21 cellular contexts compared by ENCODE assay signal in the genomic region with DNA sequence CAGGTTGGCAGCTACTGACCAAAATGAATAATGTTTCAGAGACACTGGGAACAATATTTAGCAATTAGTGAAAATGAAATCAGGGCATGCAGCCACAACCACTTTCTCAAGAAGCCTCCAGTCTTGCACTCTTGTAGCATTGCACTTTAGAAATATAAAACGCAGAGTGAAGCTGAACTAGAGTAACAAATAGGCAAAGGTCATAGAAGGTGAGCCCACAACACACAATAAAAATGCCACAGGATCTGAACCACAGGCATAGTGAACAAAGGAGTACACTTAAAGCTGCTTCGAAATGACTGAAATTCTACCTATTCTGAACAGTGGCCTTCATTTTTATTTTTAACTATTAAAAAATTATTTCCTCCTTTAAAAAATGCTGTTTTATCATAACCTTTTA. TPM values are rescaled to one million over a fixed set of nuclear protein-coding genes. Genes with fewer than 3 reads are reported as not detected.
DNase-seq lines count a peak whose midpoint lies in the region; ATAC-seq and TF ChIP-seq lines count a peak whose summit lies in the region.
"Had no signal": no experiment of that assay in that cellular context is flagged by ENCODE, and none has a peak within 500 bp of the region (broad histone marks: within the 10 kb centered on the region; RNA-seq: fewer than 3 reads in every experiment).

No MANE protein-coding gene starts in this region.

- H3K36me3 ChIP-seq in CD8-positive, alpha-beta memory T cell (ENCODE audit: insufficient read depth, low read length), result no peaks in the 10 kb centered on the region
- H3K36me3 ChIP-seq in Loucy (ENCODE audit: insufficient read depth, low read length), result no peaks in the 10 kb centered on the region
- H3K36me3 ChIP-seq in MG63, result no peaks in the 10 kb centered on the region
- no peaks in the 10 kb centered on the region for H3K36me3 ChIP-seq in SK-N-SH (replicated peaks in 1 of 2; ENCODE audit: control insufficient read depth in 1 of 2, insufficient read depth in 2 of 2, low read length in 1 of 2)
- H3K36me3 ChIP-seq: adrenal gland, prostate gland, tibial nerve had no signal

- no peaks in the 10 kb centered on the region for H3K9me2 ChIP-seq in Loucy (replicated peaks; ENCODE audit: low read depth, low read length)
- H3K9me2 ChIP-seq in SK-N-SH, result no peaks in the 10 kb centered on the region

- POLR2A ChIA-PET in CD8-positive, alpha-beta memory T cell (lab: Charles Lee), result interaction anchor here (0.5 to 1.5 kb wide), 4 partner anchors 24 to 1008 kb away, joined by 3 to 6 read pairs (median 4); a partner anchor contains a TSS
- POLR2A ChIA-PET in SK-N-SH (lab: Yijun Ruan, JAX), result interaction anchor here (1.6 kb wide), 1 partner anchor 211 kb away, joined by 5 read pairs; a partner anchor contains a TSS

- H3K4me1 Mint-ChIP-seq in CD8-positive, alpha-beta memory T cell, result peaks cover 16 to 23% (median 18%) of the 10 kb centered on the region in 3 donors
- H3K4me1 Mint-ChIP-seq in activated naive CD8-positive, alpha-beta T cell treated with anti-CD3 and anti-CD28 coated beads, Interleukin-2, amount 50 U/mL, for 24 hours, result peaks cover 25% of the 10 kb centered on the region

- H3K27me3 Mint-ChIP-seq in CD8-positive, alpha-beta memory T cell, result peaks cover 0 to 1% of the 10 kb centered on the region in 2 donors
- no peaks in the 10 kb centered on the region for H3K27me3 Mint-ChIP-seq in activated naive CD8-positive, alpha-beta T cell treated with anti-CD3 and anti-CD28 coated beads, Interleukin-2, amount 50 U/mL, for 24 hours
- H3K27me3 Mint-ChIP-seq: dendritic cell treated with granulocyte-macrophage colony-stimulating factor and Interleukin-4, amounts not matched to agents 40 ng/mL and 50 ng/mL, for 4 days; stimulated activated naive B cell treated with anti-CD40 and anti-IgM and Interleukin-4, amounts not matched to agents 10 μg/mL and 1 μg/mL and 100 μg/mL, for 72 hours had no signal

- H3K79me2 ChIP-seq in Loucy (ENCODE audit: insufficient read depth, low read length) (no peaks in the 10 kb centered on the region), SK-N-SH (ENCODE audit: insufficient read depth) (no peaks in the 10 kb centered on the region)

- H3K27me3 ChIP-seq in CD8-positive, alpha-beta memory T cell (ENCODE audit: insufficient read depth, low read length, poor library complexity, severe bottlenecking), result no peaks in the 10 kb centered on the region
- no peaks in the 10 kb centered on the region for H3K27me3 ChIP-seq in Loucy (ENCODE audit: insufficient read depth, low read length, poor library complexity, severe bottlenecking)
- no peaks in the 10 kb centered on the region for H3K27me3 ChIP-seq in MG63
- H3K27me3 ChIP-seq in SK-N-SH (ENCODE audit: insufficient read depth), result no peaks in the 10 kb centered on the region
- H3K27me3 ChIP-seq: adrenal gland, heart left ventricle, tibial nerve had no signal

- peak in 1 of 5 donors; percentile 28 for DNase-seq in CD8-positive, alpha-beta memory T cell
- DNase-seq in activated naive CD8-positive, alpha-beta T cell treated with anti-CD3 and anti-CD28 coated beads, Interleukin-2, amount 50 U/mL, for 24 hours, result no peak
- DNase-seq in renal cortical epithelial cell (ENCODE audit: low read depth) (peak; percentile 45), MG63 (no peak), SK-N-SH (no peak)
- DNase-seq: activated CD4-positive, alpha-beta T cell treated with anti-CD3 and anti-CD28 coated beads for 1 hour; activated effector memory CD4-positive, alpha-beta T cell treated with Interleukin-2 at 50 U/mL for 16 hours; heart left ventricle; stimulated activated CD4-positive, alpha-beta T cell treated with anti-CD3 and anti-CD28 coated beads, Interleukin-2, amount 100 ng/mL, for 24 hours had no signal

- CTCF ChIA-PET in CD8-positive, alpha-beta memory T cell (lab: Charles Lee), result interaction anchor here (0.7 to 3.9 kb wide), 13 partner anchors 20 to 685 kb away, joined by 3 to 44 read pairs (median 4); a partner anchor contains a TSS
- CTCF ChIA-PET in SK-N-SH (lab: Yijun Ruan, JAX), result interaction anchor here (0.6 to 7.1 kb wide), 29 partner anchors 12 to 880 kb away, joined by 3 to 97 read pairs (median 4); a partner anchor contains a TSS

- peak; percentile 55 for ATAC-seq in activated naive CD8-positive, alpha-beta T cell treated with anti-CD3 and anti-CD28 coated beads, Interleukin-2, amount 50 U/mL, for 24 hours
- no peak for ATAC-seq in HG03342 (IDR thresholded peaks at IDR 0.05; ENCODE audit: unreplicated experiment)

- H3K9ac ChIP-seq in Loucy (ENCODE audit: low read depth, low read length, poor library complexity, severe bottlenecking) (peak overlapping the region; percentile 34), SK-N-SH (no peak overlapping the region)

- peak overlapping the region in 5 of 8 donors; percentile 21 to 82 (median 54) for H3K27ac Mint-ChIP-seq in CD8-positive, alpha-beta memory T cell
- H3K27ac Mint-ChIP-seq in activated naive CD8-positive, alpha-beta T cell treated with anti-CD3 and anti-CD28 coated beads, Interleukin-2, amount 50 U/mL, for 24 hours, result no peak overlapping the region
- H3K27ac Mint-ChIP-seq: dendritic cell treated with granulocyte-macrophage colony-stimulating factor and Interleukin-4, amounts not matched to agents 40 ng/mL and 50 ng/mL, for 4 days; HFFc6 had no signal

- TF ChIP-seq CTCF in Loucy (conservative IDR thresholded peaks at IDR 0.05; ENCODE audit: low read length) (no peak), SK-N-SH (IDR thresholded peaks at IDR 0.05) (no peak)

- peaks cover 11% of the 10 kb centered on the region; the same call in 1 of the 2 replicates for H3F3A ChIP-seq in Loucy (ENCODE audit: low read depth)
- no peaks in the 10 kb centered on the region for H3F3A ChIP-seq in SK-N-SH (replicated peaks; ENCODE audit: insufficient read depth)

- no peak for TF ChIP-seq EP300 in SK-N-SH (IDR thresholded peaks at IDR 0.05; ENCODE audit: borderline replicate concordance in 1 of 2, low read depth in 1 of 2, low read length in 1 of 2)

- H3K36me3 Mint-ChIP-seq in CD8-positive, alpha-beta memory T cell, result no peaks in the 10 kb centered on the region
- no peaks in the 10 kb centered on the region for H3K36me3 Mint-ChIP-seq in activated naive CD8-positive, alpha-beta T cell treated with anti-CD3 and anti-CD28 coated beads, Interleukin-2, amount 50 U/mL, for 24 hours (ENCODE audit: low read depth)
- H3K36me3 Mint-ChIP-seq: stimulated activated naive B cell treated with anti-CD40 and anti-IgM and Interleukin-4, amounts not matched to agents 10 μg/mL and 1 μg/mL and 100 μg/mL, for 72 hours had no signal

- TF ChIP-seq RAD21 in SK-N-SH (IDR thresholded peaks at IDR 0.05; ENCODE audit: low read length), result no peak

- H3K9me3 ChIP-seq in CD8-positive, alpha-beta memory T cell (ENCODE audit: low read length), result no peaks in the 10 kb centered on the region
- H3K9me3 ChIP-seq in Loucy (ENCODE audit: insufficient read depth, low read depth, low read length), result no peaks in the 10 kb centered on the region
- H3K9me3 ChIP-seq in MG63, result no peaks in the 10 kb centered on the region
- H3K9me3 ChIP-seq in SK-N-SH, result no peaks in the 10 kb centered on the region
- H3K9me3 ChIP-seq: adrenal gland, heart left ventricle, prostate gland, tibial nerve had no signal

- H3K4me2 ChIP-seq in Loucy (ENCODE audit: low read depth, low read length, poor library complexity, severe bottlenecking), result peak overlapping the region; percentile 78
- no peak overlapping the region for H3K4me2 ChIP-seq in SK-N-SH

- no peaks in the 10 kb centered on the region for H4K20me1 ChIP-seq in Loucy (ENCODE audit: insufficient read depth, low read length, poor library complexity, severe bottlenecking)
- no peaks in the 10 kb centered on the region for H4K20me1 ChIP-seq in SK-N-SH (ENCODE audit: insufficient read depth)

- H2AFZ ChIP-seq in Loucy (ENCODE audit: low read length) (no peak overlapping the region), SK-N-SH (ENCODE audit: low read depth) (no peak overlapping the region)

- WGBS in SK-N-SH (ENCODE audit: low lambda C conversion rate), result 31% methylated on average over 2 of the region's 2 CpGs

- peaks cover 11% of the 10 kb centered on the region for H3K4me1 ChIP-seq in CD8-positive, alpha-beta memory T cell (ENCODE audit: insufficient read depth, low read length)
- peaks cover 50% of the 10 kb centered on the region for H3K4me1 ChIP-seq in Loucy (ENCODE audit: insufficient read depth, low read length, poor library complexity, severe bottlenecking)
- peaks cover 0 to 4% of the 10 kb centered on the region in 2 experiments; a peak in 2 of 4 replicates for H3K4me1 ChIP-seq in SK-N-SH (ENCODE audit: control insufficient read depth in 1 of 2, insufficient read depth in 2 of 2, low read depth in 1 of 2, low read length in 1 of 2)
- H3K4me1 ChIP-seq: prostate gland had no signal

- no peaks in the 10 kb centered on the region for H3K9me3 Mint-ChIP-seq in CD8-positive, alpha-beta memory T cell
- H3K9me3 Mint-ChIP-seq in activated naive CD8-positive, alpha-beta T cell treated with anti-CD3 and anti-CD28 coated beads, Interleukin-2, amount 50 U/mL, for 24 hours, result no peaks in the 10 kb centered on the region
- H3K9me3 Mint-ChIP-seq: dendritic cell treated with granulocyte-macrophage colony-stimulating factor and Interleukin-4, amounts not matched to agents 40 ng/mL and 50 ng/mL, for 4 days; HFFc6; stimulated activated naive B cell treated with anti-CD40 and anti-IgM and Interleukin-4, amounts not matched to agents 10 μg/mL and 1 μg/mL and 100 μg/mL, for 72 hours had no signal

- no peak overlapping the region for H3K4me3 ChIP-seq in CD8-positive, alpha-beta memory T cell (ENCODE audit: low read length)
- peak overlapping the region; percentile 51 for H3K4me3 ChIP-seq in Loucy (ENCODE audit: low read length, poor library complexity, severe bottlenecking)
- H3K4me3 ChIP-seq in MG63, result no peak overlapping the region
- no peak overlapping the region for H3K4me3 ChIP-seq in SK-N-SH (ENCODE audit: low read depth in 2 of 2, low read length in 1 of 2)
- H3K4me3 ChIP-seq: adrenal gland, heart left ventricle, K562, prostate gland, skin epidermis, tibial nerve had no signal

- H3K4me3 Mint-ChIP-seq in CD8-positive, alpha-beta memory T cell, result peak overlapping the region in 3 of 7 donors; percentile 17 to 50 (median 49)
- H3K4me3 Mint-ChIP-seq in activated naive CD8-positive, alpha-beta T cell treated with anti-CD3 and anti-CD28 coated beads, Interleukin-2, amount 50 U/mL, for 24 hours, result no peak overlapping the region
- H3K4me3 Mint-ChIP-seq: dendritic cell treated with granulocyte-macrophage colony-stimulating factor and Interleukin-4, amounts not matched to agents 40 ng/mL and 50 ng/mL, for 4 days; HFFc6; stimulated activated naive B cell treated with anti-CD40 and anti-IgM and Interleukin-4, amounts not matched to agents 10 μg/mL and 1 μg/mL and 100 μg/mL, for 72 hours had no signal

- no peak overlapping the region for H3K27ac ChIP-seq in CD8-positive, alpha-beta memory T cell (ENCODE audit: low read depth, low read length)
- no peak overlapping the region for H3K27ac ChIP-seq in SK-N-SH (ENCODE audit: low read depth in 2 of 2, low read length in 1 of 2)
- H3K27ac ChIP-seq: adrenal gland, prostate gland, skin epidermis, tibial nerve had no signal

RNA-seq across cellular contexts. Expression of a gene that starts 25.0 kb away (rescaled TPM):
- not detected for total RNA-seq in CD8-positive, alpha-beta memory T cell
- polyA plus RNA-seq in CD8-positive, alpha-beta memory T cell, result not detected
- 4.8 and 7.3 TPM in 2 replicates for total RNA-seq in renal cortical epithelial cell
- 0.22 and 0.89 TPM in 2 replicates for total RNA-seq in MG63 (2014; rRNA removed; shearing (Covaris generic); ENCODE audit: low replicate concordance)
- polyA plus RNA-seq in SK-N-SH (2012; rRNA removed), result 0.79 and 1.3 TPM in 2 replicates
- 1.2 TPM in 2 replicates for polyA plus RNA-seq in SK-N-SH (2012; cell fraction: cytosol; rRNA removed)
- 0.46 and 1.2 TPM in 2 replicates for polyA plus RNA-seq in SK-N-SH (2012; cell fraction: nucleus; rRNA removed)
- total RNA-seq: K562 had no signal
- polyA plus RNA-seq: K562 had no signal

RNA-seq across cellular contexts. Expression of a gene that starts 32.3 kb away (rescaled TPM):
- total RNA-seq in CD8-positive, alpha-beta memory T cell, result under 1 TPM in 1 of 2 experiments, not detected in 1; 0.35 TPM
- polyA plus RNA-seq in CD8-positive, alpha-beta memory T cell, result 0.98 TPM
- 0.10 TPM in 1 of 2 replicates, not detected in the other for total RNA-seq in renal cortical epithelial cell
- not detected in 2 replicates for total RNA-seq in MG63 (2014; rRNA removed; shearing (Covaris generic); ENCODE audit: low replicate concordance)
- polyA plus RNA-seq in SK-N-SH (2012; rRNA removed), result not detected in 2 replicates
- polyA plus RNA-seq in SK-N-SH (2012; cell fraction: cytosol; rRNA removed), result not detected in 2 replicates
- not detected in 2 replicates for polyA plus RNA-seq in SK-N-SH (2012; cell fraction: nucleus; rRNA removed)
- total RNA-seq: HFFc6, K562, NCI-H460, SK-MEL-5 had no signal
- polyA plus RNA-seq: heart left ventricle, K562 had no signal
